8 cellular contexts compared by ENCODE assay signal in genomic region chr12:1939745-1940607, GRCh38. TPM values are rescaled to one million over a fixed set of nuclear protein-coding genes. Genes with fewer than 3 reads are reported as not detected.
A peak's percentile ranks its signal among the peaks of the same experiment; 100 is the strongest.
DNase-seq lines count a peak whose midpoint lies in the region; ATAC-seq and TF ChIP-seq lines count a peak whose summit lies in the region.

No MANE protein-coding gene starts in this region.

- H3K27ac Mint-ChIP-seq in endodermal cell (no peak overlapping the region), mesothelial cell of epicardium (no peak overlapping the region)

- H3K4me3 ChIP-seq in endodermal cell (ENCODE audit: low read length) = no peak overlapping the region

- TF ChIP-seq CTCF in endodermal cell (conservative IDR thresholded peaks at IDR 0.05) = peak; percentile 100
- peak; percentile 93 for TF ChIP-seq CTCF in mesothelial cell of epicardium (IDR thresholded peaks at IDR 0.05; ENCODE audit: unreplicated experiment)

- no peaks in the 10 kb centered on the region for H3K9me3 ChIP-seq in endodermal cell (ENCODE audit: control insufficient read depth, low read length)

- no peaks in the 10 kb centered on the region for H3K27me3 Mint-ChIP-seq in endodermal cell (ENCODE audit: insufficient read depth)
- no peaks in the 10 kb centered on the region for H3K27me3 Mint-ChIP-seq in mesothelial cell of epicardium (ENCODE audit: low read depth)

- 50 to 63% methylated on average over 11 to 17 of the region's 17 CpGs for WGBS in endodermal cell (ENCODE audit: insufficient coverage in 1 of 2, insufficient read length in 1 of 2), 2 experiments

- H3K4me1 Mint-ChIP-seq in endodermal cell (peaks cover 8% of the 10 kb centered on the region), mesothelial cell of epicardium (peaks cover 6% of the 10 kb centered on the region)

- no peak overlapping the region for H3K27ac ChIP-seq in endodermal cell (ENCODE audit: low read depth, low read length)

- peaks cover 14% of the 10 kb centered on the region for H3K36me3 ChIP-seq in endodermal cell (ENCODE audit: control insufficient read depth, insufficient read depth, low read length)

- H3K27me3 ChIP-seq in endodermal cell (ENCODE audit: control insufficient read depth, insufficient read depth, low read length, poor library complexity, severe bottlenecking) = no peaks in the 10 kb centered on the region

- H3K9ac ChIP-seq in endodermal cell (ENCODE audit: extremely low read depth, low read length, poor library complexity, severe bottlenecking) = no peak overlapping the region

- DNase-seq in DMS53 (lab: John Stamatoyannopoulos, UW) (peak; percentile 94), NOMO-1 (lab: John Stamatoyannopoulos, UW; ENCODE audit: unreplicated experiment in 2 of 2) (peak; percentile 34 to 82), endodermal cell (peak; percentile 95), mesothelial cell of epicardium (ENCODE audit: low spot score in 2 of 2, unreplicated experiment in 2 of 2) (peak; percentile 74 to 94)
- DNase-seq in activated CD8-positive, alpha-beta memory T cell treated with anti-CD3 and anti-CD28 coated beads, Interleukin-2, amount 50 U/mL, for 1 hour (ENCODE audit: extremely low read depth) = peak; percentile 71
- peak; percentile 87 for DNase-seq in stimulated activated CD8-positive, alpha-beta memory T cell treated with anti-CD3 and anti-CD28 coated beads, Interleukin-15, amount 100 ng/mL, for 24 hours (ENCODE audit: low read depth)

- ATAC-seq in HG03354 (IDR thresholded peaks at IDR 0.05; ENCODE audit: poor library complexity, severe bottlenecking, unreplicated experiment) = peak; percentile 58
- no peak for ATAC-seq in HG02884 (IDR thresholded peaks at IDR 0.05; ENCODE audit: unreplicated experiment)

- H3K4me1 ChIP-seq in endodermal cell (ENCODE audit: control insufficient read depth, insufficient read depth, low read length) = peaks cover 5% of the 10 kb centered on the region

- H3K36me3 Mint-ChIP-seq in endodermal cell (ENCODE audit: low read depth) = peaks cover 49% of the 10 kb centered on the region
- H3K36me3 Mint-ChIP-seq in mesothelial cell of epicardium = peaks cover 41% of the 10 kb centered on the region

- H3K9me3 Mint-ChIP-seq in endodermal cell (peaks cover 11% of the 10 kb centered on the region), mesothelial cell of epicardium (peaks cover 12% of the 10 kb centered on the region)

- H3K4me3 Mint-ChIP-seq in endodermal cell (no peak overlapping the region), mesothelial cell of epicardium (no peak overlapping the region)

RNA-seq across cellular contexts. Expression of gene CACNA2D4, which starts 21.5 kb away (rescaled TPM):
- total RNA-seq in endodermal cell (1 to 10 TPM; 4.3 to 5.7 TPM), mesothelial cell of epicardium (0.09 to 0.45 TPM (median 0.45 TPM) in 3 replicates)
- 0.53 TPM for polyA plus RNA-seq in endodermal cell (2013, experiment 1 of 2)
- 0.29 TPM for polyA plus RNA-seq in endodermal cell (2013, experiment 2 of 2)
